Comparison of ENCODE assay signal across 18 cellular contexts in the genomic region with DNA sequence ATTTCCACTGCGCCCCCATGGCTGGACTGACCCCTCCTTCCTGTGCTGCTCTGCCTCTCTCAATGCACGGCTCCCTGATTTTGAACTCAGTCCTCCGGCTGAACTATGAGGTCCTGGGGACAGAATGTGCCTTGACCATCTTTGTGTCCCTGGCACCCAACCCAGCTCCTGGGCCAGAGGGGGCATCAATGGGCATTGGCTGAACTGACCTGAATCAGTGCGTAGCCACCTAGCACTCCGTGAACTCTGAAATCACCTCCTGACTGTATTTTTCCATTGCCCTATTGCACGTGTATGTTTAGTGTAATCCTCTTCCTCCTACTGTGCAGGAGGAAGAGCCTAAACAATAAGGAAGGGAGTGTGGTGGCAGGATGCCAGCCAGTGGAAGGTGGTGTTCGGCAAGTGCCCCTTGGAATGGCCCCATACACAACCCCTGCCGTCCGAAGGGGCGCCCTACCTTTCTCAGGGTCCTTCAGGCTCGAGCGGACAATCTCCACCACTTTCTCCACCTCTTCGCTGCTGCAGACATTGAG. TPM values are rescaled to one million over a fixed set of nuclear protein-coding genes. Genes with fewer than 3 reads are reported as not detected.
DNase-seq lines count a peak whose midpoint lies in the region; ATAC-seq, FAIRE-seq and TF ChIP-seq lines count a peak whose summit lies in the region.
"Had no signal": no experiment of that assay in that cellular context is flagged by ENCODE, and none has a peak within 500 bp of the region (broad histone marks: within the 10 kb centered on the region; RNA-seq: fewer than 3 reads in every experiment).

No MANE protein-coding gene starts in this region.

- H2AFZ ChIP-seq in K562 (ENCODE audit: low read depth, low read length): no peak overlapping the region

- H3K27me3 Mint-ChIP-seq in activated naive CD4-positive, alpha-beta T cell treated with anti-CD3 and anti-CD28 coated beads, Interleukin-2, amount 50 U/mL, for 24 hours: no peaks in the 10 kb centered on the region
- no peaks in the 10 kb centered on the region for H3K27me3 Mint-ChIP-seq in activated naive CD4-positive, alpha-beta T cell treated with anti-CD3 and anti-CD28 coated beads, Interleukin-2, amount 10 ng/mL, durations not matched to agents 7 days and 5 days
- H3K27me3 Mint-ChIP-seq: activated CD8-positive, alpha-beta memory T cell treated with anti-CD3 and anti-CD28 coated beads, Interleukin-2, amount 10 ng/mL, durations not matched to agents 7 days and 5 days; stimulated activated naive B cell treated with anti-CD40 and anti-IgM and Interleukin-4, amounts not matched to agents 10 μg/mL and 1 μg/mL and 100 μg/mL, for 72 hours had no signal

- peaks cover 9% of the 10 kb centered on the region; the same call in 1 of the 2 replicates for H4K20me1 ChIP-seq in K562 (replicated peaks; ENCODE audit: control insufficient read depth, insufficient read depth, low read length)

- CTCF ChIA-PET in activated naive CD4-positive, alpha-beta T cell treated with anti-CD3 and anti-CD28 coated beads, Interleukin-2, amount 10 ng/mL, durations not matched to agents 7 days and 5 days (lab: Charles Lee): interaction anchor here (0.8 to 1.5 kb wide), 3 partner anchors 9 to 12 kb away, joined by 3 to 4 read pairs (median 4); no protein-coding TSS in a partner anchor
- CTCF ChIA-PET in K562 (lab: Yijun Ruan, JAX; ENCODE audit: low intra/inter-chr PET ratio): no interaction called here

- H3K9me3 ChIP-seq in K562 (replicated peaks; ENCODE audit: control insufficient read depth, insufficient read depth, low read depth, low read length) (no peaks in the 10 kb centered on the region), right lobe of liver (no peaks in the 10 kb centered on the region), suprapubic skin (no peaks in the 10 kb centered on the region)
- H3K9me3 ChIP-seq: heart left ventricle, uterus had no signal

- no peaks in the 10 kb centered on the region for H3K9me3 Mint-ChIP-seq in activated naive CD4-positive, alpha-beta T cell treated with anti-CD3 and anti-CD28 coated beads, Interleukin-2, amount 50 U/mL, for 24 hours
- peaks cover 7% of the 10 kb centered on the region for H3K9me3 Mint-ChIP-seq in activated naive CD4-positive, alpha-beta T cell treated with anti-CD3 and anti-CD28 coated beads, Interleukin-2, amount 10 ng/mL, durations not matched to agents 7 days and 5 days
- H3K9me3 Mint-ChIP-seq: activated naive CD4-positive, alpha-beta T cell treated with anti-CD3 and anti-CD28 coated beads, Interleukin-2, amount 50 U/mL, for 72 hours had no signal

- H3K79me2 ChIP-seq in K562 (ENCODE audit: control insufficient read depth, insufficient read depth, low read length): no peaks in the 10 kb centered on the region

- H3K27me3 ChIP-seq in K562 (ENCODE audit: control insufficient read depth in 2 of 2, insufficient read depth in 2 of 2, low read length in 2 of 2) (peaks cover 49 to 76% of the 10 kb centered on the region in 2 experiments), right lobe of liver (no peaks in the 10 kb centered on the region), suprapubic skin (no peaks in the 10 kb centered on the region)
- H3K27me3 ChIP-seq: heart left ventricle, uterus had no signal

- H3K36me3 Mint-ChIP-seq in activated naive CD4-positive, alpha-beta T cell treated with anti-CD3 and anti-CD28 coated beads, Interleukin-2, amount 50 U/mL, for 24 hours: peaks cover 4% of the 10 kb centered on the region
- peaks cover 68% of the 10 kb centered on the region for H3K36me3 Mint-ChIP-seq in activated naive CD4-positive, alpha-beta T cell treated with anti-CD3 and anti-CD28 coated beads, Interleukin-2, amount 10 ng/mL, durations not matched to agents 7 days and 5 days

- H3K27ac ChIP-seq in K562 (ENCODE audit: extremely low read depth, low read depth, low read length): no peak overlapping the region
- peak overlapping the region in 1 of 3 donors; percentile 22 for H3K27ac ChIP-seq in right lobe of liver
- H3K27ac ChIP-seq in suprapubic skin: peak overlapping the region; percentile 39
- H3K27ac ChIP-seq: heart left ventricle, uterus had no signal

- no peak for TF ChIP-seq EP300 in K562 (IDR thresholded peaks at IDR 0.05; ENCODE audit: low read length)
- no peak for TF ChIP-seq EP300 in suprapubic skin (IDR thresholded peaks at IDR 0.05)

- in situ Hi-C loops in K562 (cut with MboI): loop anchor here (25.0 kb wide), 2 partner anchors 260 to 535 kb away; no protein-coding TSS in a partner anchor

- POLR2A ChIA-PET in K562 (lab: Yijun Ruan, JAX): interaction anchor here (1.0 kb wide), 1 partner anchor 90 kb away, joined by 3 read pairs; no protein-coding TSS in a partner anchor

- no peak for ATAC-seq in K562
- ATAC-seq in right lobe of liver: peak in 2 of 4 donors; percentile 2 to 20
- no peak for ATAC-seq in HG02763 (IDR thresholded peaks at IDR 0.05; ENCODE audit: unreplicated experiment)
- ATAC-seq: activated CD8-positive, alpha-beta memory T cell treated with anti-CD3 and anti-CD28 coated beads, Interleukin-2, amount 10 ng/mL, durations not matched to agents 7 days and 5 days; activated naive CD4-positive, alpha-beta T cell treated with anti-CD3 and anti-CD28 coated beads, Interleukin-2, amount 50 U/mL, for 72 hours; PC-3; stimulated activated naive B cell treated with anti-CD40 and anti-IgM and Interleukin-4, amounts not matched to agents 10 μg/mL and 1 μg/mL and 100 μg/mL, for 72 hours had no signal

- no peak overlapping the region for H3K4me2 ChIP-seq in K562 (ENCODE audit: insufficient read depth, low read length)

- peak overlapping the region in 1 of 2 experiments; percentile 68; a peak in 1 of 4 replicates for H3K9ac ChIP-seq in K562 (ENCODE audit: insufficient read depth in 1 of 2, low read depth in 2 of 2, low read length in 2 of 2)

- H3K4me1 Mint-ChIP-seq in activated naive CD4-positive, alpha-beta T cell treated with anti-CD3 and anti-CD28 coated beads, Interleukin-2, amount 50 U/mL, for 24 hours: peaks cover 4% of the 10 kb centered on the region
- H3K4me1 Mint-ChIP-seq in activated naive CD4-positive, alpha-beta T cell treated with anti-CD3 and anti-CD28 coated beads, Interleukin-2, amount 10 ng/mL, durations not matched to agents 7 days and 5 days: peaks cover 4% of the 10 kb centered on the region

- H3K4me1 ChIP-seq in K562 (replicated peaks in 1 of 2; ENCODE audit: control insufficient read depth in 2 of 2, insufficient read depth in 2 of 2, low read length in 2 of 2): peaks cover 0 to 20% of the 10 kb centered on the region in 2 experiments; a peak in 4 of 5 replicates
- H3K4me1 ChIP-seq in right lobe of liver: peaks cover 0 to 37% (median 9%) of the 10 kb centered on the region in 4 donors
- H3K4me1 ChIP-seq in suprapubic skin: peaks cover 16% of the 10 kb centered on the region
- H3K4me1 ChIP-seq: heart left ventricle, uterus had no signal

- H3K4me3 Mint-ChIP-seq in activated naive CD4-positive, alpha-beta T cell treated with anti-CD3 and anti-CD28 coated beads, Interleukin-2, amount 50 U/mL, for 24 hours: no peak overlapping the region
- no peak overlapping the region for H3K4me3 Mint-ChIP-seq in activated naive CD4-positive, alpha-beta T cell treated with anti-CD3 and anti-CD28 coated beads, Interleukin-2, amount 10 ng/mL, durations not matched to agents 7 days and 5 days
- H3K4me3 Mint-ChIP-seq: activated CD8-positive, alpha-beta memory T cell treated with anti-CD3 and anti-CD28 coated beads, Interleukin-2, amount 10 ng/mL, durations not matched to agents 7 days and 5 days; stimulated activated naive B cell treated with anti-CD40 and anti-IgM and Interleukin-4, amounts not matched to agents 10 μg/mL and 1 μg/mL and 100 μg/mL, for 72 hours had no signal

- intact Hi-C loops in K562 (cut with micrococcal nuclease) (no loop called here), right lobe of liver (cut with DNase I) (no loop called here)

- FAIRE-seq in K562 (lab: Jason Lieb, UNC): no peak

- BruUV-seq in K562 (replicated peaks; lab: Mats Ljungman, UMichigan): no TSS peak

- peak overlapping the region; percentile 68 for H3K27ac Mint-ChIP-seq in activated naive CD4-positive, alpha-beta T cell treated with anti-CD3 and anti-CD28 coated beads, Interleukin-2, amount 50 U/mL, for 24 hours
- H3K27ac Mint-ChIP-seq in activated naive CD4-positive, alpha-beta T cell treated with anti-CD3 and anti-CD28 coated beads, Interleukin-2, amount 10 ng/mL, durations not matched to agents 7 days and 5 days: no peak overlapping the region
- H3K27ac Mint-ChIP-seq: activated CD8-positive, alpha-beta memory T cell treated with anti-CD3 and anti-CD28 coated beads, Interleukin-2, amount 10 ng/mL, durations not matched to agents 7 days and 5 days; stimulated activated naive B cell treated with anti-CD40 and anti-IgM and Interleukin-4, amounts not matched to agents 10 μg/mL and 1 μg/mL and 100 μg/mL, for 72 hours had no signal

- TF ChIP-seq RAD21 in K562 (CRISPR knock-in tag; conservative IDR thresholded peaks at IDR 0.05 in 1 of 2, IDR thresholded peaks at IDR 0.05 in 1 of 2): no peak

- H3K36me3 ChIP-seq in K562 (ENCODE audit: control insufficient read depth, insufficient read depth, low read length) (no peaks in the 10 kb centered on the region), right lobe of liver (peaks cover 0 to 42% (median 10%) of the 10 kb centered on the region in 4 donors), suprapubic skin (no peaks in the 10 kb centered on the region)
- H3K36me3 ChIP-seq: uterus had no signal

- no peak for DNase-seq in activated naive CD4-positive, alpha-beta T cell treated with anti-CD3 and anti-CD28 coated beads, Interleukin-2, amount 10 ng/mL, durations not matched to agents 7 days and 5 days
- DNase-seq in K562 (ENCODE audit: extremely low read depth in 1 of 4, low spot score in 3 of 4) (no peak), right lobe of liver (peak in 2 of 3 donors; percentile 52 to 65), suprapubic skin (ENCODE audit: low spot score in 2 of 2) (peak in 1 of 2 donors; percentile 68), occipital lobe (lab: John Stamatoyannopoulos, UW) (no peak), NCI-H526 (lab: John Stamatoyannopoulos, UW) (no peak)
- DNase-seq: activated CD8-positive, alpha-beta memory T cell treated with anti-CD3 and anti-CD28 coated beads, Interleukin-2, amount 10 ng/mL, durations not matched to agents 7 days and 5 days; H7; kidney glomerular epithelial cell; NCI-H1417; NCI-H510A treated with DMSO at 0.1 percent for 48 hours; PC-3; stimulated activated naive B cell treated with anti-CD40 and anti-IgM and Interleukin-4, amounts not matched to agents 10 μg/mL and 1 μg/mL and 100 μg/mL, for 72 hours; uterus had no signal

- no peaks in the 10 kb centered on the region for H3K9me1 ChIP-seq in K562 (ENCODE audit: control insufficient read depth, insufficient read depth, low read length)

- TF ChIP-seq POLR2A in K562 (conservative IDR thresholded peaks at IDR 0.05) (no peak), right lobe of liver (IDR thresholded peaks at IDR 0.05) (no peak), suprapubic skin (IDR thresholded peaks at IDR 0.05) (no peak)

- H3K4me3 ChIP-seq in K562 (no peak overlapping the region), right lobe of liver (no peak overlapping the region), suprapubic skin (no peak overlapping the region)
- H3K4me3 ChIP-seq: heart left ventricle, uterus had no signal

- TF ChIP-seq CTCF in K562 (IDR thresholded peaks at IDR 0.05 in 2 of 3, conservative IDR thresholded peaks at IDR 0.05 in 1 of 3; ENCODE audit: insufficient read depth in 2 of 3, low read depth in 1 of 3, low read length in 3 of 3) (no peak), right lobe of liver (IDR thresholded peaks at IDR 0.05) (no peak), suprapubic skin (IDR thresholded peaks at IDR 0.05) (no peak)

- WGBS in K562 (ENCODE audit: insufficient coverage, low coverage, missing lambda C conversion rate): 19% methylated on average over 13 of the region's 13 CpGs
- WGBS in right lobe of liver (ENCODE audit: insufficient coverage, low coverage, low lambda C conversion rate, missing lambda C conversion rate): 61% methylated on average over 8 of the region's 13 CpGs
- WGBS in suprapubic skin: 79% methylated on average over 13 of the region's 13 CpGs

RNA-seq across cellular contexts. Expression of a gene that starts 33.5 kb away (rescaled TPM):
- 0.60 and 1.0 TPM in 2 replicates for total RNA-seq in K562 (2011; cell fraction: chromatin; rRNA removed; ENCODE audit: low replicate concordance)
- total RNA-seq in K562 (2011; cell fraction: nucleolus; rRNA removed): 0.26 and 0.33 TPM in 2 replicates
- 0.44 and 1.4 TPM in 2 replicates for total RNA-seq in K562 (2011; cell fraction: nucleoplasm; rRNA removed)
- 0.29 TPM in 1 of 2 replicates, not detected in the other for total RNA-seq in K562 (2014; rRNA removed)
- total RNA-seq in K562 (2014; rRNA removed; fragmentation: Illumina TruSeq; extraction: Trizol): 0.11 TPM in 1 of 2 replicates, not detected in the other
- total RNA-seq in K562 (2015; rRNA removed; fragmentation: Illumina TruSeq; extraction: Trizol): 0.04 TPM in 1 of 2 replicates, not detected in the other
- 0.11 and 0.27 TPM in 2 replicates for total RNA-seq in K562 (2021)
- 0.03 and 0.32 TPM in 2 replicates for polyA plus RNA-seq in K562 (2011; rRNA removed)
- 0.06 and 0.22 TPM in 2 replicates for polyA plus RNA-seq in K562 (2011; cell fraction: cytosol; rRNA removed)
- polyA plus RNA-seq in K562 (2011; cell fraction: nucleus; rRNA removed): 0.38 and 0.94 TPM in 2 replicates
- 0.36 and 0.76 TPM in 2 replicates for polyA plus RNA-seq in K562 (2012)
- 0.19 TPM in 1 of 2 replicates, not detected in the other for polyA plus RNA-seq in K562 (2014; fragmentation: Illumina TruSeq; extraction: Trizol)
- polyA plus RNA-seq in K562 (2014; fragmentation: Nextera tagmentation; extraction: Ambion mirVana): under 1 TPM; 0.13 to 0.89 TPM
- 0.07 and 0.69 TPM in 2 replicates for polyA plus RNA-seq in K562 (2014; rRNA removed)
- 0.21 TPM in 1 of 2 replicates, not detected in the other for polyA minus RNA-seq in K562 (2011; rRNA and poly(A)+ RNA removed)
- polyA minus RNA-seq in K562 (2011; cell fraction: cytosol; rRNA and poly(A)+ RNA removed): not detected in 2 replicates
- 0.11 and 0.13 TPM in 2 replicates for polyA minus RNA-seq in K562 (2011; cell fraction: nucleus; rRNA and poly(A)+ RNA removed)
- 100 to 1,000 TPM in 5 of 6 experiments, 10 to 100 TPM in 1; 65.5 to 366 (median 233) TPM for total RNA-seq in right lobe of liver
- total RNA-seq in suprapubic skin: 10 to 100 TPM; 40.7 to 70.7 (median 43.1) TPM
- 10.8 TPM for total RNA-seq in occipital lobe

Comparison
In these comparisons a context has a peak if more than half of its experiments do, and no peak if none do; other contexts are left out.
1. DNase-seq: peak in right lobe of liver (2 of 3); none in activated naive CD4-positive, alpha-beta T cell treated with anti-CD3 and anti-CD28 coated beads, Interleukin-2, amount 10 ng/mL, durations not matched to agents 7 days and 5 days (single experiment), K562 (0 of 4), occipital lobe (single experiment) and NCI-H526 (0 of 2).